Comparison of ENCODE assay signal across 1 cellular context in the genomic region with DNA sequence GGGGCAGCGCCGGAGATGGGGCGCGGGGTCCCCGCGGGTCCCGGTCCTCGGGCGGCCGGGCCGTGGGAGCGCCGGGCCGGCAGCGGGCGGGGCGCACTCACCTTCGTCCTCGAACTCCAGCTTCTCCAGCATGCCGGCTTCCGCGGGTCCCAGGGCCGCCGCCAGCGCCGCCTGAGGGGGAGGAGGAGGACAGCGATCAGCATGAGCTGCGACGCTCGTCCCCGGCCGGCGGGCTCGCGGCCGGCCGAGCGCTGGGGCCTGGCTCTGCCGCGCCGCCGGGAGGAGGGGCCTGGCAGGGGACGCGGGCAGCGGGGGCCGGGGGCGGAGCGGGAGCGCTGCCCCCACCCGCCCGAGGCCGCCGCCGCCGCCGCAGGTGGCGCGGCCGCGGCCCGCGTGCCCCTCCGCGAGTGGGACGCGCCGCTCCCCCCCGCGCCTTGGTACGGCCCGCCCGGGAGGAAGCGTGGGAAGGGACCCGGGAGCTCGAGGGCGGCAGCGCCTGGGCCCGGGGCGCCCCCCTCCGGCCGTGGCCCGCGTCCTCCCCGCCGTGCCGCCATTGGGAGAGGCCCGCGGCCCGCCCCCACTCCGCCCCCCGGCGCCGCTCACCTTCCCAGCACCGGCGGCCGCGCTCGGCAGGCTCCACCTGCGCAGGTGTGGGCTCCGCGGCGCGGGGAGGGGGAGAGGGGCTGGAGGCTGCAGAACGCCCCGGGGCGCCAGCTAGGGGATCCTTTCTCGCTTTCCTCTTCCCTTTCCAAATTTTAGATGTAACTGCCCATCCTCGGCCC.
TF ChIP-seq lines count a peak whose summit lies in the region.

No MANE protein-coding gene starts in this region.

TF ChIP-seq in K562, 482 proteins besides CTCF, POLR2A, EP300 and RAD21 (continued from another document and continues in another):
- TF ChIP-seq, protein P1, sequence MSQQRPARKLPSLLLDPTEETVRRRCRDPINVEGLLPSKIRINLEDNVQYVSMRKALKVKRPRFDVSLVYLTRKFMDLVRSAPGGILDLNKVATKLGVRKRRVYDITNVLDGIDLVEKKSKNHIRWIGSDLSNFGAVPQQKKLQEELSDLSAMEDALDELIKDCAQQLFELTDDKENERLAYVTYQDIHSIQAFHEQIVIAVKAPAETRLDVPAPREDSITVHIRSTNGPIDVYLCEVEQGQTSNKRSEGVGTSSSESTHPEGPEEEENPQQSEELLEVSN (IDR thresholded peaks at IDR 0.05; ENCODE audit: borderline replicate concordance in 1 of 2, extremely low read depth in 1 of 2, insufficient read depth in 1 of 2, insufficient read length in 1 of 2, low read depth in 1 of 2, low read length in 1 of 2, poor library complexity in 1 of 2, severe bottlenecking in 1 of 2): peak; percentile 88 to 94
- TF ChIP-seq ZNF217 (CRISPR knock-in tag; IDR thresholded peaks at IDR 0.05) (no peak), ZNF3 (CRISPR knock-in tag; IDR thresholded peaks at IDR 0.05) (no peak), PURB (CRISPR knock-in tag; IDR thresholded peaks at IDR 0.05; ENCODE audit: low read depth) (no peak), EGR1 (conservative IDR thresholded peaks at IDR 0.05) (no peak), NR2C2 (CRISPR knock-in tag; IDR thresholded peaks at IDR 0.05) (0 out of 2 replicates have a peak, but pooled peaks have one; percentile 27), NR2C2 (tag; IDR thresholded peaks at IDR 0.05) (peak; percentile 46; the same call in 1 of the 2 replicates), ETV6 (IDR thresholded peaks at IDR 0.05; ENCODE audit: borderline replicate concordance in 1 of 2, low read depth in 2 of 2, low read length in 1 of 2) (peak in 1 of 2 experiments; percentile 38; a peak in 1 of 4 replicates), ETV6 (CRISPR knock-in tag; IDR thresholded peaks at IDR 0.05; ENCODE audit: borderline replicate concordance) (no peak), YY1 (IDR thresholded peaks at IDR 0.05; ENCODE audit: borderline replicate concordance in 1 of 3, control insufficient read depth in 1 of 3, extremely low read depth in 1 of 3, insufficient read depth in 3 of 3, insufficient read length in 1 of 3, insufficient replicate concordance in 2 of 3, low read depth in 1 of 3, low read length in 2 of 3) (peak in 2 of 3 experiments; percentile 90 to 92), HDAC8 (tag; IDR thresholded peaks at IDR 0.05) (no peak), ZNF165 (CRISPR knock-in tag; IDR thresholded peaks at IDR 0.05; ENCODE audit: borderline replicate concordance) (no peak), SAP30 (IDR thresholded peaks at IDR 0.05; ENCODE audit: borderline replicate concordance, insufficient read depth, low read depth, low read length, poor library complexity, severe bottlenecking) (no peak), KLF1 (tag; IDR thresholded peaks at IDR 0.05) (no peak), SIN3B (IDR thresholded peaks at IDR 0.05; ENCODE audit: low read depth) (peak; percentile 35; the same call in 1 of the 2 replicates), NEUROD1 (IDR thresholded peaks at IDR 0.05; ENCODE audit: borderline replicate concordance, low read depth, low read length, partially characterized antibody) (peak; percentile 5), PHB2 (IDR thresholded peaks at IDR 0.05; ENCODE audit: low read depth) (no peak), ZSCAN29 (IDR thresholded peaks at IDR 0.05) (no peak), HMG20B (CRISPR knock-in tag; IDR thresholded peaks at IDR 0.05) (no peak), ELF1 (tag; IDR thresholded peaks at IDR 0.05) (peak; percentile 67; the same call in 1 of the 2 replicates), CBX8 (IDR thresholded peaks at IDR 0.05; ENCODE audit: borderline replicate concordance, extremely low read depth, low read depth, low read length, poor library complexity, severe bottlenecking) (no peak), SMAD2 (IDR thresholded peaks at IDR 0.05; ENCODE audit: low read depth, low read length) (no peak), RBM17 (IDR thresholded peaks at IDR 0.05; ENCODE audit: borderline replicate concordance, low read depth, low read length) (no peak), ZKSCAN8 (CRISPR knock-in tag; IDR thresholded peaks at IDR 0.05) (no peak), CBX1 (IDR thresholded peaks at IDR 0.05; ENCODE audit: low read depth) (peak; percentile 38; the same call in 1 of the 2 replicates), ILF3 (IDR thresholded peaks at IDR 0.05; ENCODE audit: borderline replicate concordance) (no peak), BDP1 (IDR thresholded peaks at IDR 0.05; ENCODE audit: insufficient read depth, insufficient read length) (no peak)
- TF ChIP-seq, protein P2, sequence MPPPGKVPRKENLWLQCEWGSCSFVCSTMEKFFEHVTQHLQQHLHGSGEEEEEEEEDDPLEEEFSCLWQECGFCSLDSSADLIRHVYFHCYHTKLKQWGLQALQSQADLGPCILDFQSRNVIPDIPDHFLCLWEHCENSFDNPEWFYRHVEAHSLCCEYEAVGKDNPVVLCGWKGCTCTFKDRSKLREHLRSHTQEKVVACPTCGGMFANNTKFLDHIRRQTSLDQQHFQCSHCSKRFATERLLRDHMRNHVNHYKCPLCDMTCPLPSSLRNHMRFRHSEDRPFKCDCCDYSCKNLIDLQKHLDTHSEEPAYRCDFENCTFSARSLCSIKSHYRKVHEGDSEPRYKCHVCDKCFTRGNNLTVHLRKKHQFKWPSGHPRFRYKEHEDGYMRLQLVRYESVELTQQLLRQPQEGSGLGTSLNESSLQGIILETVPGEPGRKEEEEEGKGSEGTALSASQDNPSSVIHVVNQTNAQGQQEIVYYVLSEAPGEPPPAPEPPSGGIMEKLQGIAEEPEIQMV (tag; conservative IDR thresholded peaks at IDR 0.05; ENCODE audit: low read depth): no peak
- TF ChIP-seq, protein P3, sequence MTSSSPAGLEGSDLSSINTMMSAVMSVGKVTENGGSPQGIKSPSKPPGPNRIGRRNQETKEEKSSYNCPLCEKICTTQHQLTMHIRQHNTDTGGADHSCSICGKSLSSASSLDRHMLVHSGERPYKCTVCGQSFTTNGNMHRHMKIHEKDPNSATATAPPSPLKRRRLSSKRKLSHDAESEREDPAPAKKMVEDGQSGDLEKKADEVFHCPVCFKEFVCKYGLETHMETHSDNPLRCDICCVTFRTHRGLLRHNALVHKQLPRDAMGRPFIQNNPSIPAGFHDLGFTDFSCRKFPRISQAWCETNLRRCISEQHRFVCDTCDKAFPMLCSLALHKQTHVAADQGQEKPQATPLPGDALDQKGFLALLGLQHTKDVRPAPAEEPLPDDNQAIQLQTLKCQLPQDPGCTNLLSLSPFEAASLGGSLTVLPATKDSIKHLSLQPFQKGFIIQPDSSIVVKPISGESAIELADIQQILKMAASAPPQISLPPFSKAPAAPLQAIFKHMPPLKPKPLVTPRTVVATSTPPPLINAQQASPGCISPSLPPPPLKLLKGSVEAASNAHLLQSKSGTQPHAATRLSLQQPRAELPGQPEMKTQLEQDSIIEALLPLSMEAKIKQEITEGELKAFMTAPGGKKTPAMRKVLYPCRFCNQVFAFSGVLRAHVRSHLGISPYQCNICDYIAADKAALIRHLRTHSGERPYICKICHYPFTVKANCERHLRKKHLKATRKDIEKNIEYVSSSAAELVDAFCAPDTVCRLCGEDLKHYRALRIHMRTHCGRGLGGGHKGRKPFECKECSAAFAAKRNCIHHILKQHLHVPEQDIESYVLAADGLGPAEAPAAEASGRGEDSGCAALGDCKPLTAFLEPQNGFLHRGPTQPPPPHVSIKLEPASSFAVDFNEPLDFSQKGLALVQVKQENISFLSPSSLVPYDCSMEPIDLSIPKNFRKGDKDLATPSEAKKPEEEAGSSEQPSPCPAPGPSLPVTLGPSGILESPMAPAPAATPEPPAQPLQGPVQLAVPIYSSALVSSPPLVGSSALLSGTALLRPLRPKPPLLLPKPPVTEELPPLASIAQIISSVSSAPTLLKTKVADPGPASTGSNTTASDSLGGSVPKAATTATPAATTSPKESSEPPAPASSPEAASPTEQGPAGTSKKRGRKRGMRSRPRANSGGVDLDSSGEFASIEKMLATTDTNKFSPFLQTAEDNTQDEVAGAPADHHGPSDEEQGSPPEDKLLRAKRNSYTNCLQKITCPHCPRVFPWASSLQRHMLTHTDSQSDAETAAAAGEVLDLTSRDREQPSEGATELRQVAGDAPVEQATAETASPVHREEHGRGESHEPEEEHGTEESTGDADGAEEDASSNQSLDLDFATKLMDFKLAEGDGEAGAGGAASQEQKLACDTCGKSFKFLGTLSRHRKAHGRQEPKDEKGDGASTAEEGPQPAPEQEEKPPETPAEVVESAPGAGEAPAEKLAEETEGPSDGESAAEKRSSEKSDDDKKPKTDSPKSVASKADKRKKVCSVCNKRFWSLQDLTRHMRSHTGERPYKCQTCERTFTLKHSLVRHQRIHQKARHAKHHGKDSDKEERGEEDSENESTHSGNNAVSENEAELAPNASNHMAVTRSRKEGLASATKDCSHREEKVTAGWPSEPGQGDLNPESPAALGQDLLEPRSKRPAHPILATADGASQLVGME (CRISPR knock-in tag; IDR thresholded peaks at IDR 0.05): no peak
- TF ChIP-seq, protein P4, sequence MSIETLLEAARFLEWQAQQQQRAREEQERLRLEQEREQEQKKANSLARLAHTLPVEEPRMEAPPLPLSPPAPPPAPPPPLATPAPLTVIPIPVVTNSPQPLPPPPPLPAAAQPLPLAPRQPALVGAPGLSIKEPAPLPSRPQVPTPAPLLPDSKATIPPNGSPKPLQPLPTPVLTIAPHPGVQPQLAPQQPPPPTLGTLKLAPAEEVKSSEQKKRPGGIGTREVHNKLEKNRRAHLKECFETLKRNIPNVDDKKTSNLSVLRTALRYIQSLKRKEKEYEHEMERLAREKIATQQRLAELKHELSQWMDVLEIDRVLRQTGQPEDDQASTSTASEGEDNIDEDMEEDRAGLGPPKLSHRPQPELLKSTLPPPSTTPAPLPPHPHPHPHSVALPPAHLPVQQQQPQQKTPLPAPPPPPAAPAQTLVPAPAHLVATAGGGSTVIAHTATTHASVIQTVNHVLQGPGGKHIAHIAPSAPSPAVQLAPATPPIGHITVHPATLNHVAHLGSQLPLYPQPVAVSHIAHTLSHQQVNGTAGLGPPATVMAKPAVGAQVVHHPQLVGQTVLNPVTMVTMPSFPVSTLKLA (conservative IDR thresholded peaks at IDR 0.05): no peak
- TF ChIP-seq, protein P5, sequence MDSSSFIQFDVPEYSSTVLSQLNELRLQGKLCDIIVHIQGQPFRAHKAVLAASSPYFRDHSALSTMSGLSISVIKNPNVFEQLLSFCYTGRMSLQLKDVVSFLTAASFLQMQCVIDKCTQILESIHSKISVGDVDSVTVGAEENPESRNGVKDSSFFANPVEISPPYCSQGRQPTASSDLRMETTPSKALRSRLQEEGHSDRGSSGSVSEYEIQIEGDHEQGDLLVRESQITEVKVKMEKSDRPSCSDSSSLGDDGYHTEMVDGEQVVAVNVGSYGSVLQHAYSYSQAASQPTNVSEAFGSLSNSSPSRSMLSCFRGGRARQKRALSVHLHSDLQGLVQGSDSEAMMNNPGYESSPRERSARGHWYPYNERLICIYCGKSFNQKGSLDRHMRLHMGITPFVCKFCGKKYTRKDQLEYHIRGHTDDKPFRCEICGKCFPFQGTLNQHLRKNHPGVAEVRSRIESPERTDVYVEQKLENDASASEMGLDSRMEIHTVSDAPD (CRISPR knock-in tag; IDR thresholded peaks at IDR 0.05): no peak
- TF ChIP-seq, protein P6, sequence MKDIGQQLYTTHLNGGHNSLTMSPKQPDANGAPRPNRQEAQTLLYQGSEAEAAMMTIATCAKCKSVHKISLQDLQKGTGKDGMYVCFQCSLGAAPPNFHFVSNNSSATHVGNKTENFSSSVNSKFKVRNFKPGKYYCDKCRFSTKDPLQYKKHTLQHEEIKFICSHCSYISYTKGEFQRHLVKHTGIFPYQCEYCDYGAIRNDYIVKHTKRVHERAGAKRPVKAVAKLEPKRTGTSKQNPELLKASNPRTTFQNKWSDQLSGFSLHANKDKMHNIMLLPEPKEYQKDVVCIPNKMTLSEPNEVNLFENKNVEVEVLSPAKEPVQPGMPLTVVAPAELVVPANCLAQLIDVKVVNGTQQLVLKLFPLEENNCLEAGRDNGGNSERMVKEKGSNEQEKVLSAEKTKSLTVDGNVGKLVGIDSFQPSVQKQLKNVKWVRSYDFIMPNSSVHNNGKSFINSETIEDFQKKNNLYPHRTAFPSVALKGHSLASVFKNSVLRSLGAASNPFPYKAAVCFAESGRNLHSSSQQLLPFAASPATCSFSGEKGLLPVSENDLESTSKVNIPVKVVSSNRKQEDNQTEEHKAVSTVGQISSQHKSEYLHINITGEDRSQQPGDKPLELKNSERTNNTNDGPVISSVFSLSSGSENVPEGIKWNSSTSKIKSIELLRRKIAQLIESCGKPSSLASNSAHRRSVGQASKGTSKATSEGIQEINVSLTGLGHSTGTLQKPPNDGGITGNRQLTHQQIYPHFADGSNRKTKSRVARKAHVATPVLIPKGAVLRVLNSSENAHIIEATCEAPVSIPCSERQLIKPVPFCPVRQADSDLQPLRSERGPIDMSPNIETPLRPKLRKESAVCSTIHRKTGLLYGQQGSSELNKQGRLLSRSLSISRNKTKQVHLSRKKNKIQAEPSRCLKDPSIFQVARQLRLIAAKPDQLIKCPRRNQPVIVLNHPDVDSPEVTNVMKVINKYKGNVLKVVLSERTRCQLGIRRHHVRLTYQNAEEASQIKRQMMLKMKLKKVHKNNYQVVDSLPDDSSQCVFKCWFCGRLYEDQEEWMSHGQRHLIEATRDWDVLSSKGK (CRISPR knock-in tag; IDR thresholded peaks at IDR 0.05): no peak
- TF ChIP-seq, protein P7, sequence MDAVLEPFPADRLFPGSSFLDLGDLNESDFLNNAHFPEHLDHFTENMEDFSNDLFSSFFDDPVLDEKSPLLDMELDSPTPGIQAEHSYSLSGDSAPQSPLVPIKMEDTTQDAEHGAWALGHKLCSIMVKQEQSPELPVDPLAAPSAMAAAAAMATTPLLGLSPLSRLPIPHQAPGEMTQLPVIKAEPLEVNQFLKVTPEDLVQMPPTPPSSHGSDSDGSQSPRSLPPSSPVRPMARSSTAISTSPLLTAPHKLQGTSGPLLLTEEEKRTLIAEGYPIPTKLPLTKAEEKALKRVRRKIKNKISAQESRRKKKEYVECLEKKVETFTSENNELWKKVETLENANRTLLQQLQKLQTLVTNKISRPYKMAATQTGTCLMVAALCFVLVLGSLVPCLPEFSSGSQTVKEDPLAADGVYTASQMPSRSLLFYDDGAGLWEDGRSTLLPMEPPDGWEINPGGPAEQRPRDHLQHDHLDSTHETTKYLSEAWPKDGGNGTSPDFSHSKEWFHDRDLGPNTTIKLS (IDR thresholded peaks at IDR 0.05; ENCODE audit: borderline replicate concordance, low read depth): no peak
- TF ChIP-seq, protein P8, sequence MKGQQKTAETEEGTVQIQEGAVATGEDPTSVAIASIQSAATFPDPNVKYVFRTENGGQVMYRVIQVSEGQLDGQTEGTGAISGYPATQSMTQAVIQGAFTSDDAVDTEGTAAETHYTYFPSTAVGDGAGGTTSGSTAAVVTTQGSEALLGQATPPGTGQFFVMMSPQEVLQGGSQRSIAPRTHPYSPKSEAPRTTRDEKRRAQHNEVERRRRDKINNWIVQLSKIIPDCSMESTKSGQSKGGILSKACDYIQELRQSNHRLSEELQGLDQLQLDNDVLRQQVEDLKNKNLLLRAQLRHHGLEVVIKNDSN (CRISPR knock-in tag; IDR thresholded peaks at IDR 0.05): no peak
- TF ChIP-seq, protein P9, sequence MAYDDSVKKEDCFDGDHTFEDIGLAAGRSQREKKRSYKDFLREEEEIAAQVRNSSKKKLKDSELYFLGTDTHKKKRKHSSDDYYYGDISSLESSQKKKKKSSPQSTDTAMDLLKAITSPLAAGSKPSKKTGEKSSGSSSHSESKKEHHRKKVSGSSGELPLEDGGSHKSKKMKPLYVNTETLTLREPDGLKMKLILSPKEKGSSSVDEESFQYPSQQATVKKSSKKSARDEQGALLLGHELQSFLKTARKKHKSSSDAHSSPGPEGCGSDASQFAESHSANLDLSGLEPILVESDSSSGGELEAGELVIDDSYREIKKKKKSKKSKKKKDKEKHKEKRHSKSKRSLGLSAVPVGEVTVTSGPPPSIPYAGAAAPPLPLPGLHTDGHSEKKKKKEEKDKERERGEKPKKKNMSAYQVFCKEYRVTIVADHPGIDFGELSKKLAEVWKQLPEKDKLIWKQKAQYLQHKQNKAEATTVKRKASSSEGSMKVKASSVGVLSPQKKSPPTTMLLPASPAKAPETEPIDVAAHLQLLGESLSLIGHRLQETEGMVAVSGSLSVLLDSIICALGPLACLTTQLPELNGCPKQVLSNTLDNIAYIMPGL (CRISPR knock-in tag; IDR thresholded peaks at IDR 0.05): 0 out of 2 replicates have a peak, but pooled peaks have one; percentile 33
